9 cellular contexts compared by ENCODE assay signal in the genomic region with DNA sequence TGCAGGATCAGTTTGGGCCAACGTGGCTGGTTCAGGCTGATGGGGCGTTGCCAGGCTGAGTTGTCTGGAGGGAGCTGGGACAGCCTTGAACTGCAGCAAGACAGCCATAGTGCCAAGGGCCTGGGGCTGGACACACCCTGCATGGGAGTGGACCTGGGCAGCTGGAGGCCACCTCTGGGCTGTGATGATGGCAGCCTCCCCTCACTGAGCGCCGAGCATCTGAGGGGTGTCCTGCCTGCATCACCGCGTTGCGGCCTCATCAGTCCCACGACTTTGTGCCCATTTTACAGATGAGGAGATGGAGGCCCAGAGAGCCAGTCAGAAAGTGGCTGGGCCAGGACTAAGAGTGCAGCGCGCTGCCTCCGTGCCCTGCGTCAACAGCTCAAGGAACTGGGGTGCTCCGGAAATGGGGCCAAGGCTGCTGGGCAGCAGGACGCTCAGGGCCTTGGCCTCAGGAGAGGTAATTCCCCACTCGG. TPM values are rescaled to one million over a fixed set of nuclear protein-coding genes. Genes with fewer than 3 reads are reported as not detected.
A peak's percentile ranks its signal among the peaks of the same experiment; 100 is the strongest.
DNase-seq lines count a peak whose midpoint lies in the region; ATAC-seq and TF ChIP-seq lines count a peak whose summit lies in the region.
"Had no signal": no experiment of that assay in that cellular context is flagged by ENCODE, and none has a peak within 500 bp of the region (broad histone marks: within the 10 kb centered on the region; RNA-seq: fewer than 3 reads in every experiment).

No MANE protein-coding gene starts in this region.

- peak overlapping the region; percentile 99 for H3K4me2 ChIP-seq in HCT116 (ENCODE audit: low read length)
- H3K4me2 ChIP-seq in smooth muscle cell, result peak overlapping the region; percentile 99

- intact Hi-C loops in HCT116 (cut with micrococcal nuclease), result no loop called here
- intact Hi-C loops in activated T-helper 2 cell treated with anti-CD3 and anti-CD28 coated beads, Interferon-gamma antibody, Interleukin-2, Interleukin-4, amounts not matched to agents 10 μg/mL and 5 μg/mL and 100 μg/mL, durations not matched to agents 14 hours and 24 hours and 36 hours (cut with micrococcal nuclease), result loop anchor here (5.0 kb wide), 1 partner anchor 37 kb away; the partner anchor contains the start of gene TTLL12

- TF ChIP-seq POLR2A in HCT116 (IDR thresholded peaks at IDR 0.05; ENCODE audit: borderline replicate concordance, extremely low read depth, insufficient read depth, insufficient read length), result no peak

- WGBS in smooth muscle cell (ENCODE audit: low lambda C conversion rate), result 90% methylated on average over 15 of the region's 15 CpGs

- no TSS peak for BruUV-seq in HCT116 (replicated peaks; lab: Mats Ljungman, UMichigan)

- H4K20me1 ChIP-seq in HCT116 (ENCODE audit: insufficient read depth) (no peaks in the 10 kb centered on the region), smooth muscle cell (ENCODE audit: low read depth) (peaks cover 21% of the 10 kb centered on the region)

- H3K4me1 ChIP-seq in HCT116 (ENCODE audit: control insufficient read depth in 1 of 2, insufficient read depth in 2 of 2, low read length in 2 of 2) (peaks cover 9 to 35% of the 10 kb centered on the region in 2 experiments), smooth muscle cell (ENCODE audit: low read depth) (peaks cover 13% of the 10 kb centered on the region), foreskin keratinocyte (peaks cover 14% of the 10 kb centered on the region)

- H3K4me3 ChIP-seq in HCT116 (replicated peaks in 1 of 2; ENCODE audit: low read depth in 1 of 2, low read length in 2 of 2) (peak overlapping the region; percentile 80 to 82), iPS-11a (ENCODE audit: low read depth, low read length) (peak overlapping the region; percentile 28), smooth muscle cell (peak overlapping the region; percentile 74)

- TF ChIP-seq RAD21 in HCT116 (IDR thresholded peaks at IDR 0.05; ENCODE audit: low read depth), result no peak

- POLR2A ChIA-PET in HCT116 (lab: Charles Lee), result interaction anchor here (1.0 to 1.4 kb wide), 2 partner anchors 23 to 37 kb away, joined by 4 read pairs; no protein-coding TSS in a partner anchor

- H2AFZ ChIP-seq in HCT116 (ENCODE audit: low read depth, low read length, poor library complexity, severe bottlenecking) (no peak overlapping the region), smooth muscle cell (ENCODE audit: low read depth) (peak overlapping the region; percentile 87)

- peak; percentile 1; the same call in 1 of the 2 replicates for ATAC-seq in HCT116
- no peak for ATAC-seq in foreskin keratinocyte

- H3K27ac ChIP-seq in HCT116 (ENCODE audit: low read depth, low read length) (peak overlapping the region; percentile 92; the same call in 1 of the 2 replicates), smooth muscle cell (ENCODE audit: low read depth) (no peak overlapping the region), foreskin keratinocyte (no peak overlapping the region)

- no peaks in the 10 kb centered on the region for H3K9me3 ChIP-seq in HCT116 (ENCODE audit: control insufficient read depth in 1 of 2, insufficient read depth in 1 of 2, low read depth in 1 of 2, low read length in 2 of 2)
- no peaks in the 10 kb centered on the region for H3K9me3 ChIP-seq in smooth muscle cell (replicated peaks; ENCODE audit: low read depth)

- TF ChIP-seq CTCF in HCT116 (IDR thresholded peaks at IDR 0.05 in 2 of 3, conservative IDR thresholded peaks at IDR 0.05 in 1 of 3; ENCODE audit: borderline replicate concordance in 1 of 3, insufficient read depth in 1 of 3, low read depth in 2 of 3, low read length in 2 of 3) (no peak), smooth muscle cell (IDR thresholded peaks at IDR 0.05; ENCODE audit: borderline replicate concordance, insufficient read depth, poor library complexity, severe bottlenecking) (no peak), foreskin keratinocyte (conservative IDR thresholded peaks at IDR 0.05) (no peak)

- H3K79me2 ChIP-seq in HCT116 (ENCODE audit: insufficient read depth, low read length), result peaks cover 40% of the 10 kb centered on the region
- peaks cover 20% of the 10 kb centered on the region for H3K79me2 ChIP-seq in smooth muscle cell (ENCODE audit: low read depth)

- H3K9me3 Mint-ChIP-seq in activated T-helper 2 cell treated with anti-CD3 and anti-CD28 coated beads, Interferon-gamma antibody, Interleukin-2, Interleukin-4, amounts not matched to agents 10 μg/mL and 5 μg/mL and 100 μg/mL, durations not matched to agents 14 hours and 24 hours and 36 hours, result no peaks in the 10 kb centered on the region

- H3F3A ChIP-seq in smooth muscle cell (ENCODE audit: low read depth), result no peaks in the 10 kb centered on the region

- DNase-seq in HCT116 (ENCODE audit: low read depth, low spot score), result no peak
- no peak for DNase-seq in activated T-helper 2 cell treated with anti-CD3 and anti-CD28 coated beads, Interferon-gamma antibody, Interleukin-2, Interleukin-4, amounts not matched to agents 10 μg/mL and 5 μg/mL and 100 μg/mL, durations not matched to agents 14 hours and 24 hours and 36 hours (ENCODE audit: low spot score)
- DNase-seq in smooth muscle cell (lab: John Stamatoyannopoulos, UW; ENCODE audit: unreplicated experiment), result no peak
- DNase-seq in activated effector memory CD4-positive, alpha-beta T cell treated with Interleukin-2 at 50 U/mL for 16 hours, result no peak
- DNase-seq in hepatic stellate cell (ENCODE audit: low spot score), result no peak
- no peak for DNase-seq in foreskin keratinocyte
- DNase-seq in NCI-H748 (lab: John Stamatoyannopoulos, UW; ENCODE audit: unreplicated experiment), result no peak

- H3K9me2 ChIP-seq in HCT116 (ENCODE audit: insufficient read depth), result no peaks in the 10 kb centered on the region

- H3K9ac ChIP-seq in HCT116 (ENCODE audit: low read length), result peak overlapping the region; percentile 78
- no peak overlapping the region for H3K9ac ChIP-seq in smooth muscle cell (ENCODE audit: low read depth)

- no peaks in the 10 kb centered on the region for H3K27me3 Mint-ChIP-seq in activated T-helper 2 cell treated with anti-CD3 and anti-CD28 coated beads, Interferon-gamma antibody, Interleukin-2, Interleukin-4, amounts not matched to agents 10 μg/mL and 5 μg/mL and 100 μg/mL, durations not matched to agents 14 hours and 24 hours and 36 hours (ENCODE audit: low read depth)

- peak overlapping the region; percentile 98 for H3K4me3 Mint-ChIP-seq in activated T-helper 2 cell treated with anti-CD3 and anti-CD28 coated beads, Interferon-gamma antibody, Interleukin-2, Interleukin-4, amounts not matched to agents 10 μg/mL and 5 μg/mL and 100 μg/mL, durations not matched to agents 14 hours and 24 hours and 36 hours (ENCODE audit: low read depth)

- peaks cover 29% of the 10 kb centered on the region for H3K4me1 Mint-ChIP-seq in activated T-helper 2 cell treated with anti-CD3 and anti-CD28 coated beads, Interferon-gamma antibody, Interleukin-2, Interleukin-4, amounts not matched to agents 10 μg/mL and 5 μg/mL and 100 μg/mL, durations not matched to agents 14 hours and 24 hours and 36 hours (ENCODE audit: low read depth)

- H3K36me3 Mint-ChIP-seq in activated T-helper 2 cell treated with anti-CD3 and anti-CD28 coated beads, Interferon-gamma antibody, Interleukin-2, Interleukin-4, amounts not matched to agents 10 μg/mL and 5 μg/mL and 100 μg/mL, durations not matched to agents 14 hours and 24 hours and 36 hours (ENCODE audit: low read depth), result peaks cover 5% of the 10 kb centered on the region

- H3K36me3 ChIP-seq in HCT116 (ENCODE audit: control insufficient read depth in 1 of 2, insufficient read depth in 2 of 2, low read length in 2 of 2) (no peaks in the 10 kb centered on the region; a peak in 1 of 4 replicates), smooth muscle cell (ENCODE audit: low read depth) (no peaks in the 10 kb centered on the region)

- no peaks in the 10 kb centered on the region for H3K27me3 ChIP-seq in HCT116 (ENCODE audit: insufficient read depth, low read length)
- H3K27me3 ChIP-seq in smooth muscle cell (ENCODE audit: low read depth), result no peaks in the 10 kb centered on the region
- H3K27me3 ChIP-seq in foreskin keratinocyte, result no peaks in the 10 kb centered on the region

- H3K27ac Mint-ChIP-seq in activated T-helper 2 cell treated with anti-CD3 and anti-CD28 coated beads, Interferon-gamma antibody, Interleukin-2, Interleukin-4, amounts not matched to agents 10 μg/mL and 5 μg/mL and 100 μg/mL, durations not matched to agents 14 hours and 24 hours and 36 hours, result peak overlapping the region; percentile 94

- CTCF ChIA-PET in HCT116 (lab: Charles Lee), result interaction anchor here (0.7 kb wide), 1 partner anchor 14 kb away, joined by 3 read pairs; no protein-coding TSS in a partner anchor

- RAD21 ChIA-PET in HCT116 (lab: Charles Lee; ENCODE audit: low non-redundant PET in 1 of 2, low total read pairs in 2 of 2, uncharacterized antibody in 2 of 2, unreplicated experiment in 2 of 2), result interaction anchor here in 1 of 2 experiments (0.8 kb wide), 1 partner anchor 44 kb away, joined by 3 read pairs; no protein-coding TSS in a partner anchor

RNA-seq across cellular contexts. Expression of gene TSPO, which starts 0.6 kb away (rescaled TPM):
- 192 TPM for total RNA-seq in HCT116 (2021; ENCODE audit: unreplicated experiment)
- 201 and 205 TPM in 2 replicates for polyA plus RNA-seq in HCT116 (2012)
- 126 and 127 TPM in 2 replicates for total RNA-seq in activated T-helper 2 cell treated with anti-CD3 and anti-CD28 coated beads, Interferon-gamma antibody, Interleukin-2, Interleukin-4, amounts not matched to agents 10 μg/mL and 5 μg/mL and 100 μg/mL, durations not matched to agents 14 hours and 24 hours and 36 hours
- 154 and 170 TPM in 2 replicates for total RNA-seq in smooth muscle cell
- 234 and 251 TPM in 2 replicates for polyA plus RNA-seq in smooth muscle cell
- 364 and 470 TPM in 2 replicates for total RNA-seq in foreskin keratinocyte
- polyA plus RNA-seq in foreskin keratinocyte, result 560 and 763 TPM in 2 replicates

RNA-seq across cellular contexts. Expression of gene MCAT, which starts 7.6 kb away (rescaled TPM):
- 34.8 TPM for total RNA-seq in HCT116 (2021; ENCODE audit: unreplicated experiment)
- polyA plus RNA-seq in HCT116 (2012), result 19.0 and 20.8 TPM in 2 replicates
- total RNA-seq in activated T-helper 2 cell treated with anti-CD3 and anti-CD28 coated beads, Interferon-gamma antibody, Interleukin-2, Interleukin-4, amounts not matched to agents 10 μg/mL and 5 μg/mL and 100 μg/mL, durations not matched to agents 14 hours and 24 hours and 36 hours, result 17.3 and 18.5 TPM in 2 replicates
- total RNA-seq in smooth muscle cell, result 8.2 and 9.3 TPM in 2 replicates
- 15.3 and 16.1 TPM in 2 replicates for polyA plus RNA-seq in smooth muscle cell
- total RNA-seq in foreskin keratinocyte, result 15.9 and 16.7 TPM in 2 replicates
- polyA plus RNA-seq in foreskin keratinocyte, result 19.3 and 24.5 TPM in 2 replicates

RNA-seq across cellular contexts. Expression of gene TTLL12, which starts 36.2 kb away (rescaled TPM):
- total RNA-seq in HCT116 (2021; ENCODE audit: unreplicated experiment) (100 TPM), smooth muscle cell (19.1 and 23.5 TPM in 2 replicates), foreskin keratinocyte (70.2 and 72.5 TPM in 2 replicates)
- 69.1 and 73.8 TPM in 2 replicates for polyA plus RNA-seq in HCT116 (2012)
- total RNA-seq in activated T-helper 2 cell treated with anti-CD3 and anti-CD28 coated beads, Interferon-gamma antibody, Interleukin-2, Interleukin-4, amounts not matched to agents 10 μg/mL and 5 μg/mL and 100 μg/mL, durations not matched to agents 14 hours and 24 hours and 36 hours, result 85.7 and 89.1 TPM in 2 replicates
- polyA plus RNA-seq in smooth muscle cell (31.6 and 39.1 TPM in 2 replicates), foreskin keratinocyte (50.0 and 54.6 TPM in 2 replicates)

RNA-seq across cellular contexts. Expression of gene BIK, which starts 40.2 kb away (rescaled TPM):
- total RNA-seq in HCT116 (2021; ENCODE audit: unreplicated experiment) (31.0 TPM), smooth muscle cell (2.7 and 3.9 TPM in 2 replicates), foreskin keratinocyte (7.4 and 11.8 TPM in 2 replicates)
- 30.0 and 30.2 TPM in 2 replicates for polyA plus RNA-seq in HCT116 (2012)
- 2.5 and 3.1 TPM in 2 replicates for total RNA-seq in activated T-helper 2 cell treated with anti-CD3 and anti-CD28 coated beads, Interferon-gamma antibody, Interleukin-2, Interleukin-4, amounts not matched to agents 10 μg/mL and 5 μg/mL and 100 μg/mL, durations not matched to agents 14 hours and 24 hours and 36 hours
- polyA plus RNA-seq in smooth muscle cell (1.9 and 6.1 TPM in 2 replicates), foreskin keratinocyte (7.1 and 12.8 TPM in 2 replicates)
- total RNA-seq: RPMI7951 had no signal

Comparison
In these comparisons a context has a peak if more than half of its experiments do, and no peak if none do; other contexts are left out.
1. H3K4me3 ChIP-seq: peak in every context shown above with its lines; median percentile 81 in HCT116; 74 in smooth muscle cell; 28 in iPS-11a.